In genomic region chr11:22477312-22477711, GRCh38 we compare ENCODE assay signal across 20 cellular contexts.
DNase-seq lines count a peak whose midpoint lies in the region; TF ChIP-seq lines count a peak whose summit lies in the region.
"Had no signal": no experiment of that assay in that cellular context is flagged by ENCODE, and none has a peak within 500 bp of the region (broad histone marks: within the 10 kb centered on the region; RNA-seq: fewer than 3 reads in every experiment).

No MANE protein-coding gene starts in this region.

- H3K4me2 ChIP-seq in mammary epithelial cell (ENCODE audit: insufficient read depth, low read depth, low read length), result no peak overlapping the region
- H3K4me2 ChIP-seq: GM23338, SK-N-SH had no signal

- no peaks in the 10 kb centered on the region for H3K36me3 Mint-ChIP-seq in CD14-positive monocyte

- no peak overlapping the region for H2AFZ ChIP-seq in mammary epithelial cell (ENCODE audit: low read depth, low read length)
- H2AFZ ChIP-seq: GM23338 had no signal

- no peaks in the 10 kb centered on the region for H3K4me1 ChIP-seq in mammary epithelial cell (ENCODE audit: insufficient read depth, low read length)
- H3K4me1 ChIP-seq in breast epithelium, result no peaks in the 10 kb centered on the region
- H3K4me1 ChIP-seq: BE2C, HAP-1 had no signal

- no peak overlapping the region for H3K9ac ChIP-seq in mammary epithelial cell (ENCODE audit: insufficient read depth, low read length)
- H3K9ac ChIP-seq: SK-N-SH had no signal

- TF ChIP-seq POLR2A in breast epithelium (IDR thresholded peaks at IDR 0.05), result no peak

- H3K4me3 ChIP-seq in mammary epithelial cell (replicated peaks in 1 of 3; ENCODE audit: insufficient read depth in 1 of 3, low read depth in 2 of 3, low read length in 3 of 3) (no peak overlapping the region), breast epithelium (no peak overlapping the region), epithelial cell of esophagus (ENCODE audit: low read length) (no peak overlapping the region)
- H3K4me3 ChIP-seq: GM23338, HAP-1, K562 had no signal

- H3K4me1 Mint-ChIP-seq in CD14-positive monocyte, result no peaks in the 10 kb centered on the region
- H3K4me1 Mint-ChIP-seq: GM23338 had no signal

- TF ChIP-seq CTCF in mammary epithelial cell (conservative IDR thresholded peaks at IDR 0.05 in 1 of 2, IDR thresholded peaks at IDR 0.05 in 1 of 2; ENCODE audit: extremely low read depth in 1 of 2, insufficient read depth in 1 of 2, low read depth in 1 of 2, low read length in 2 of 2), result no peak
- TF ChIP-seq CTCF in breast epithelium (IDR thresholded peaks at IDR 0.05), result no peak
- TF ChIP-seq CTCF in epithelial cell of esophagus (IDR thresholded peaks at IDR 0.05; ENCODE audit: insufficient read depth, low read depth, low read length, missing control alignments), result no peak
- TF ChIP-seq CTCF in CD14-positive monocyte (IDR thresholded peaks at IDR 0.05), result no peak

- H3K36me3 ChIP-seq in mammary epithelial cell (ENCODE audit: insufficient read depth, low read length) (no peaks in the 10 kb centered on the region), breast epithelium (no peaks in the 10 kb centered on the region)
- H3K36me3 ChIP-seq: BE2C, HAP-1 had no signal

- CTCF ChIA-PET in mammary epithelial cell (lab: Charles Lee; ENCODE audit: low non-redundant PET), result no interaction called here

- no peak overlapping the region for H3K27ac Mint-ChIP-seq in CD14-positive monocyte
- H3K27ac Mint-ChIP-seq: GM23338, HFFc6 had no signal

- no peaks in the 10 kb centered on the region for H3K27me3 ChIP-seq in mammary epithelial cell (ENCODE audit: insufficient read depth, low read length)
- no peaks in the 10 kb centered on the region for H3K27me3 ChIP-seq in breast epithelium
- H3K27me3 ChIP-seq: BE2C had no signal

- H3K27ac ChIP-seq in mammary epithelial cell (ENCODE audit: insufficient read depth, low read depth, low read length) (no peak overlapping the region), breast epithelium (no peak overlapping the region)

- H3K79me2 ChIP-seq in mammary epithelial cell (ENCODE audit: insufficient read depth, low read length), result no peaks in the 10 kb centered on the region

- in situ Hi-C loops in mammary epithelial cell (cut with MboI; ENCODE audit: low sequenced_read_pairs in 2 of 2), result no loop called here

- peaks cover 0 to 2% (median 0%) of the 10 kb centered on the region in 7 donors for H3K9me3 Mint-ChIP-seq in CD14-positive monocyte
- H3K9me3 Mint-ChIP-seq: GM23338 had no signal

- no peaks in the 10 kb centered on the region for H3K27me3 Mint-ChIP-seq in CD14-positive monocyte (ENCODE audit: low read depth in 3 of 3)

- intact Hi-C loops in mammary epithelial cell (cut with micrococcal nuclease) (no loop called here), breast epithelium (cut with DNase I; ENCODE audit: low total_unique reads) (no loop called here), CD14-positive monocyte (cut with micrococcal nuclease) (no loop called here)

- H4K20me1 ChIP-seq in mammary epithelial cell (ENCODE audit: insufficient read depth, low read length), result no peaks in the 10 kb centered on the region

- no peaks in the 10 kb centered on the region for H3K9me3 ChIP-seq in mammary epithelial cell (replicated peaks; ENCODE audit: insufficient read depth, low read length)
- H3K9me3 ChIP-seq in breast epithelium, result no peaks in the 10 kb centered on the region
- H3K9me3 ChIP-seq: BE2C, HAP-1, SK-N-SH had no signal

- dilution Hi-C loops in mammary epithelial cell (cut with HindIII; ENCODE audit: low sequenced_read_pairs), result no loop called here

- peak; percentile 32 for DNase-seq in mammary epithelial cell
- DNase-seq in breast epithelium (ENCODE audit: low spot score in 2 of 2), result no peak
- peak; percentile 80 for DNase-seq in epithelial cell of esophagus (ENCODE audit: low read depth)
- DNase-seq in iris pigment epithelial cell (ENCODE audit: low read depth), result peak; percentile 34
- no peak for DNase-seq in stimulated activated naive CD4-positive, alpha-beta T cell treated with Interleukin-2 at 50 U/mL for 16 hours (lab: John Stamatoyannopoulos, UW)
- no peak for DNase-seq in GOT3 (lab: John Stamatoyannopoulos, UW)
- DNase-seq in CD14-positive monocyte (ENCODE audit: low spot score), result no peak
- DNase-seq: 8988T, ACHN, BE2C, HFFc6, Kasumi-1, NCI-H2029, NCI-H226, NCI-H510A treated with DMSO at 0.1 percent for 48 hours, NCI-H748 treated with DMSO at 0.1 percent for 48 hours, SK-N-SH had no signal

- BruUV-seq in mammary epithelial cell (replicated peaks; lab: Mats Ljungman, UMichigan), result no TSS peak

- no peak overlapping the region for H3K4me3 Mint-ChIP-seq in CD14-positive monocyte
- H3K4me3 Mint-ChIP-seq: GM23338, HFFc6 had no signal

Comparison
In these comparisons a context has a peak if more than half of its experiments do, and no peak if none do; other contexts are left out.
1. DNase-seq: peak in mammary epithelial cell (single experiment), epithelial cell of esophagus (single experiment) and iris pigment epithelial cell (single experiment); none in breast epithelium (0 of 2), stimulated activated naive CD4-positive, alpha-beta T cell treated with Interleukin-2 at 50 U/mL for 16 hours (single experiment), GOT3 (single experiment) and CD14-positive monocyte (single experiment).